19 cellular contexts compared by ENCODE assay signal in the genomic region with DNA sequence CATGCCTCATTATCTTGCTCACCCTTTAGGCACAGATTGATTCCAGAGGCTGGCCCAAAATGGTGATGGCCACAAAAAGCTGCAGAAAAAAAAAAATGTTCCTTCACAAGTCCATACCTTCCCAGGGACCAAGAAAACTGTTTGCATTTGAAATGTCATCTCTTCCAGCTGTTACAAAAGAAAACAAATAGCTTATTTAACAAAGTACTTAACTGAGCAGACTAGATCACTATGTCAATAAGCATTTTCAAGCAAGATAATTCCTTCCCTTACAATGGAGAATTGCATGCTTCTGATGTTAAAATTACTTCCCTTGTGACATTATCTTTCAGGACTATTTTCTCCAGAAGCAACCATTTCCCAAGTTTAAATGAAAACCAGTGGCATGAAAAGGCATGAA.
A peak's percentile ranks its signal among the peaks of the same experiment; 100 is the strongest.
DNase-seq lines count a peak whose midpoint lies in the region; ATAC-seq lines count a peak whose summit lies in the region.
"Had no signal": no experiment of that assay in that cellular context is flagged by ENCODE, and none has a peak within 500 bp of the region (broad histone marks: within the 10 kb centered on the region; RNA-seq: fewer than 3 reads in every experiment).

No MANE protein-coding gene starts in this region.

- no peak overlapping the region for H3K4ac ChIP-seq in neuronal stem cell (ENCODE audit: low read length)

- H2BK12ac ChIP-seq in neuronal stem cell (ENCODE audit: low read length) = no peak overlapping the region

- no peak overlapping the region for H2BK120ac ChIP-seq in neuronal stem cell (ENCODE audit: low read depth, low read length)

- no peak overlapping the region for H2BK15ac ChIP-seq in neuronal stem cell (ENCODE audit: low read length)

- no peak overlapping the region for H4K8ac ChIP-seq in neuronal stem cell (ENCODE audit: low read depth, low read length)

- H2BK5ac ChIP-seq in neuronal stem cell (ENCODE audit: low read length) = no peak overlapping the region

- DNase-seq in NCI-H2107 treated with DMSO at 0.1 percent for 48 hours (lab: John Stamatoyannopoulos, UW; ENCODE audit: unreplicated experiment) = peak; percentile 65
- DNase-seq in NCI-H2107 (lab: John Stamatoyannopoulos, UW) = no peak
- peak; percentile 73 to 82 for DNase-seq in NCI-H1930 (lab: John Stamatoyannopoulos, UW)
- DNase-seq in NCI-H774 (lab: John Stamatoyannopoulos, UW) = peak; percentile 72
- DNase-seq in neuronal stem cell (ENCODE audit: low spot score) = no peak
- no peak for DNase-seq in T-helper 2 cell
- no peak for DNase-seq in Right ventricle myocardium inferior (ENCODE audit: missing footprints)
- DNase-seq: activated CD4-positive, alpha-beta T cell treated with anti-CD3 and anti-CD28 coated beads for 1 hour; activated CD8-positive, alpha-beta memory T cell treated with anti-CD3 and anti-CD28 coated beads, Interleukin-2, amount 10 ng/mL, durations not matched to agents 7 days and 5 days; dorsolateral prefrontal cortex; left ventricle myocardium inferior; NCI-H1048; Right ventricle myocardium superior; stimulated activated naive CD8-positive, alpha-beta T cell treated with anti-CD3 and anti-CD28 coated beads, Interleukin-15, amount 100 ng/mL, for 72 hours; upper lobe of right lung had no signal

- H3K36me3 ChIP-seq in neuronal stem cell (replicated peaks in 1 of 2; ENCODE audit: control insufficient read depth in 2 of 2, insufficient read depth in 2 of 2, low read length in 2 of 2) = no peaks in the 10 kb centered on the region
- H3K36me3 ChIP-seq: BLaER1, gastroesophageal sphincter, left ventricle myocardium inferior, upper lobe of right lung had no signal

- no peak overlapping the region for H2AK5ac ChIP-seq in neuronal stem cell (ENCODE audit: low read depth, low read length)

- intact Hi-C loops in Right ventricle myocardium inferior (cut with DNase I) = no loop called here

- no peak overlapping the region for H3K4me2 ChIP-seq in neuronal stem cell (ENCODE audit: insufficient read depth, low read length, poor library complexity, severe bottlenecking)
- H3K4me2 ChIP-seq: BLaER1 had no signal

- no peak overlapping the region for H3K9ac ChIP-seq in neuronal stem cell (ENCODE audit: low read depth, low read length, poor library complexity)
- H3K9ac ChIP-seq: BLaER1 had no signal

- no peaks in the 10 kb centered on the region for H3K27me3 ChIP-seq in neuronal stem cell (ENCODE audit: control insufficient read depth in 3 of 3, insufficient read depth in 3 of 3, low read depth in 1 of 3, low read length in 3 of 3)
- H3K27me3 ChIP-seq: BLaER1, dorsolateral prefrontal cortex, gastroesophageal sphincter, upper lobe of right lung had no signal

- no peaks in the 10 kb centered on the region for H3K79me1 ChIP-seq in neuronal stem cell (ENCODE audit: low read depth, low read length)

- no peak overlapping the region for H4K91ac ChIP-seq in neuronal stem cell (ENCODE audit: low read depth, low read length, poor library complexity)

- H3K27ac ChIP-seq in neuronal stem cell (replicated peaks; ENCODE audit: low read length) = no peak overlapping the region
- H3K27ac ChIP-seq: BLaER1, dorsolateral prefrontal cortex, gastroesophageal sphincter, upper lobe of right lung had no signal

- H2AFZ ChIP-seq in neuronal stem cell (ENCODE audit: low read length) = peak overlapping the region; percentile 62

- H3K4me1 ChIP-seq in neuronal stem cell (ENCODE audit: control insufficient read depth in 2 of 2, insufficient read depth in 1 of 2, low read depth in 1 of 2, low read length in 2 of 2) = peaks cover 8 to 12% of the 10 kb centered on the region in 2 donors
- H3K4me1 ChIP-seq: BLaER1, upper lobe of right lung had no signal

- no peak overlapping the region for H3K18ac ChIP-seq in neuronal stem cell (ENCODE audit: low read length)

- no peak overlapping the region for H3K23ac ChIP-seq in neuronal stem cell (ENCODE audit: low read depth, low read length, poor library complexity)

- H3K4me3 ChIP-seq in neuronal stem cell (ENCODE audit: low read length in 2 of 2) = no peak overlapping the region
- H3K4me3 ChIP-seq: BLaER1, dorsolateral prefrontal cortex, gastroesophageal sphincter, left ventricle myocardium inferior, upper lobe of right lung had no signal

- no peak for ATAC-seq in GM21515 (IDR thresholded peaks at IDR 0.05; ENCODE audit: unreplicated experiment)
- ATAC-seq in Right ventricle myocardium inferior = no peak
- ATAC-seq: activated CD8-positive, alpha-beta memory T cell treated with anti-CD3 and anti-CD28 coated beads, Interleukin-2, amount 10 ng/mL, durations not matched to agents 7 days and 5 days; gastroesophageal sphincter; sciatic nerve; stimulated activated naive CD8-positive, alpha-beta T cell treated with anti-CD3 and anti-CD28 coated beads, Interleukin-15, amount 100 ng/mL, for 72 hours; upper lobe of right lung had no signal

- H3K14ac ChIP-seq in neuronal stem cell (ENCODE audit: low read length) = no peak overlapping the region

- H3K9me3 ChIP-seq in neuronal stem cell (replicated peaks in 1 of 2; ENCODE audit: control insufficient read depth in 2 of 2, insufficient read depth in 1 of 2, low read depth in 1 of 2, low read length in 2 of 2) = no peaks in the 10 kb centered on the region
- H3K9me3 ChIP-seq: BLaER1, gastroesophageal sphincter, left ventricle myocardium inferior, upper lobe of right lung had no signal

Comparison
In these comparisons a context has a peak if more than half of its experiments do, and no peak if none do; other contexts are left out.
1. DNase-seq: peak in NCI-H2107 treated with DMSO at 0.1 percent for 48 hours (single experiment), NCI-H1930 (2 of 2) and NCI-H774 (single experiment); none in NCI-H2107 (single experiment), neuronal stem cell (single experiment), T-helper 2 cell (0 of 5) and Right ventricle myocardium inferior (single experiment).